ENCODE assay signal across 19 cellular contexts in genomic region chr12:13443498-13443897, GRCh38.
DNase-seq lines count a peak whose midpoint lies in the region; ATAC-seq, FAIRE-seq and TF ChIP-seq lines count a peak whose summit lies in the region.
"Had no signal": no experiment of that assay in that cellular context is flagged by ENCODE, and none has a peak within 500 bp of the region (broad histone marks: within the 10 kb centered on the region; RNA-seq: fewer than 3 reads in every experiment).

No MANE protein-coding gene starts in this region.

- in situ Hi-C loops in HepG2 (cut with HindIII; ENCODE audit: extremely low pct_ligation_motif_present, low pct_unique_long_range_greater_than_20kb), result no loop called here

- TF ChIP-seq EP300 in HepG2 (IDR thresholded peaks at IDR 0.05; ENCODE audit: low read depth in 2 of 2, low read length in 2 of 2) (no peak), HepG2 (CRISPR knock-in tag; IDR thresholded peaks at IDR 0.05; ENCODE audit: borderline replicate concordance) (no peak)

- H2AFZ ChIP-seq in HepG2 (ENCODE audit: low read length), result no peak overlapping the region
- H2AFZ ChIP-seq: GM23248, PC-9 had no signal

- DNase-seq in HepG2 (ENCODE audit: low spot score) (no peak), left ventricle myocardium inferior (peak; percentile 69), pancreas (no peak), aorta (no peak), occipital lobe (lab: John Stamatoyannopoulos, UW) (no peak), coronary artery (ENCODE audit: low spot score) (no peak)
- DNase-seq: CD4-positive, alpha-beta memory T cell; DMS79; GM23248; NCI-H1436 treated with DMSO at 0.1 percent for 48 hours; NCI-H2081 treated with DMSO at 0.1 percent for 48 hours; NCI-H2227 treated with DMSO at 0.1 percent for 48 hours; NCI-H526 treated with DMSO at 0.1 percent for 48 hours; PC-9 had no signal

- no peaks in the 10 kb centered on the region for H3K27me3 ChIP-seq in liver (ENCODE audit: control insufficient read depth in 4 of 4, insufficient read depth in 4 of 4, low read length in 3 of 4)
- no peaks in the 10 kb centered on the region for H3K27me3 ChIP-seq in HepG2 (ENCODE audit: control insufficient read depth in 1 of 2, insufficient read depth in 2 of 2, low read length in 2 of 2)
- peaks cover 22% of the 10 kb centered on the region for H3K27me3 ChIP-seq in left ventricle myocardium inferior (ENCODE audit: low read depth)
- no peaks in the 10 kb centered on the region for H3K27me3 ChIP-seq in pancreas
- no peaks in the 10 kb centered on the region for H3K27me3 ChIP-seq in aorta (ENCODE audit: control insufficient read depth in 1 of 2, insufficient read depth in 2 of 2, low read length in 1 of 2)

- H3K36me3 ChIP-seq in liver (ENCODE audit: control insufficient read depth in 4 of 4, insufficient read depth in 3 of 4, low read depth in 1 of 4, low read length in 3 of 4) (no peaks in the 10 kb centered on the region), HepG2 (replicated peaks in 1 of 2; ENCODE audit: control insufficient read depth in 1 of 2, insufficient read depth in 2 of 2, low read length in 2 of 2) (no peaks in the 10 kb centered on the region), left ventricle myocardium inferior (no peaks in the 10 kb centered on the region), pancreas (no peaks in the 10 kb centered on the region), aorta (ENCODE audit: control insufficient read depth in 1 of 2, insufficient read depth in 2 of 2, low read length in 1 of 2) (no peaks in the 10 kb centered on the region)

- CTCF ChIA-PET in HepG2 (lab: Yijun Ruan, JAX; ENCODE audit: low intra/inter-chr PET ratio, low total read pairs), result no interaction called here

- POLR2A ChIA-PET in HepG2 (lab: Yijun Ruan, JAX), result no interaction called here

- no peak for TF ChIP-seq POLR2A in HepG2 (IDR thresholded peaks at IDR 0.05; ENCODE audit: insufficient read depth in 1 of 2, low read depth in 2 of 2, low read length in 2 of 2)

- H3K4me1 ChIP-seq in liver (ENCODE audit: control insufficient read depth in 4 of 4, insufficient read depth in 4 of 4, low read length in 3 of 4) (peaks cover 11 to 39% (median 31%) of the 10 kb centered on the region in 4 donors), HepG2 (ENCODE audit: insufficient read depth, low read length) (0 out of 2 replicates have a peak, but pooled peaks cover 11% of the 10 kb centered on the region), left ventricle myocardium inferior (peaks cover 8% of the 10 kb centered on the region), pancreas (peaks cover 0 to 7% (median 4%) of the 10 kb centered on the region in 3 donors), aorta (ENCODE audit: control insufficient read depth in 1 of 2, insufficient read depth in 2 of 2, low read length in 2 of 2) (peaks cover 0 to 3% of the 10 kb centered on the region in 2 donors)

- no peaks in the 10 kb centered on the region for H4K20me1 ChIP-seq in HepG2 (ENCODE audit: insufficient read depth, low read length)

- H3K4me3 ChIP-seq in liver (ENCODE audit: low read depth in 1 of 3, low read length in 3 of 3), result no peak overlapping the region
- H3K4me3 ChIP-seq in HepG2 (replicated peaks in 1 of 3; ENCODE audit: insufficient read depth in 1 of 3, low read depth in 2 of 3, low read length in 3 of 3), result no peak overlapping the region
- H3K4me3 ChIP-seq in left ventricle myocardium inferior, result no peak overlapping the region
- H3K4me3 ChIP-seq in pancreas, result no peak overlapping the region
- H3K4me3 ChIP-seq in aorta (ENCODE audit: low read length in 2 of 2), result no peak overlapping the region
- H3K4me3 ChIP-seq in coronary artery, result no peak overlapping the region
- H3K4me3 ChIP-seq: GM23248, PC-9 had no signal

- ATAC-seq in HepG2 (no peak), pancreas (peak in 3 of 4 donors; percentile 40 to 68 (median 55)), aorta (ENCODE audit: low FRiP score) (peak; percentile 53), GM21515 (IDR thresholded peaks at IDR 0.05; ENCODE audit: unreplicated experiment) (no peak)

- no TSS peak for BruUV-seq in HepG2 (replicated peaks; lab: Mats Ljungman, UMichigan)

- H3K79me2 ChIP-seq in HepG2 (ENCODE audit: insufficient read depth, low read length), result no peaks in the 10 kb centered on the region

- no peak for TF ChIP-seq CTCF in liver (IDR thresholded peaks at IDR 0.05; ENCODE audit: low read depth, low read length, missing input control)
- no peak for TF ChIP-seq CTCF in HepG2 (CRISPR knock-in tag; IDR thresholded peaks at IDR 0.05)
- TF ChIP-seq CTCF in left ventricle myocardium inferior (IDR thresholded peaks at IDR 0.05; ENCODE audit: borderline replicate concordance), result no peak
- no peak for TF ChIP-seq CTCF in pancreas (IDR thresholded peaks at IDR 0.05)
- TF ChIP-seq CTCF in coronary artery (IDR thresholded peaks at IDR 0.05), result no peak

- intact Hi-C loops in HepG2 (cut with micrococcal nuclease; ENCODE audit: unreplicated experiment), result no loop called here
- intact Hi-C loops in left ventricle myocardium inferior (cut with micrococcal nuclease), result no loop called here
- intact Hi-C loops in pancreas (cut with DNase I), result no loop called here
- intact Hi-C loops in aorta (cut with DNase I), result no loop called here

- peak overlapping the region; percentile 74 to 93 for H3K27ac ChIP-seq in liver (ENCODE audit: low read depth in 1 of 2, low read length in 2 of 2)
- no peak overlapping the region for H3K27ac ChIP-seq in HepG2 (ENCODE audit: extremely low read length, insufficient read depth, low read length)
- H3K27ac ChIP-seq in left ventricle myocardium inferior (replicated peaks), result peak overlapping the region; percentile 78
- no peak overlapping the region for H3K27ac ChIP-seq in pancreas
- H3K27ac ChIP-seq in aorta (ENCODE audit: low read depth in 1 of 2, low read length in 2 of 2), result no peak overlapping the region
- peak overlapping the region in 1 of 2 donors; percentile 53 for H3K27ac ChIP-seq in coronary artery
- H3K27ac ChIP-seq: GM23248, PC-9 had no signal

- no peak overlapping the region for H3K4me2 ChIP-seq in HepG2 (ENCODE audit: low read depth, low read length)
- H3K4me2 ChIP-seq: PC-9 had no signal

- TF ChIP-seq RAD21 in liver (IDR thresholded peaks at IDR 0.05), result peak in 1 of 2 donors; percentile 33
- no peak for TF ChIP-seq RAD21 in HepG2 (CRISPR knock-in tag; IDR thresholded peaks at IDR 0.05)

- no peak overlapping the region for H3K9ac ChIP-seq in liver (ENCODE audit: low read depth in 1 of 2, low read length in 2 of 2)
- H3K9ac ChIP-seq in HepG2 (ENCODE audit: insufficient read depth, low read depth, low read length), result no peak overlapping the region
- H3K9ac ChIP-seq: GM23248 had no signal

- no peaks in the 10 kb centered on the region for H3K9me3 ChIP-seq in liver (ENCODE audit: control insufficient read depth in 4 of 4, low read length in 3 of 4)
- no peaks in the 10 kb centered on the region for H3K9me3 ChIP-seq in HepG2 (ENCODE audit: low read length)
- peaks cover 10% of the 10 kb centered on the region for H3K9me3 ChIP-seq in left ventricle myocardium inferior (replicated peaks)
- H3K9me3 ChIP-seq in pancreas, result no peaks in the 10 kb centered on the region
- H3K9me3 ChIP-seq in aorta (ENCODE audit: control insufficient read depth, low read length), result no peaks in the 10 kb centered on the region

- FAIRE-seq in HepG2 (lab: Jason Lieb, UNC), result no peak
- FAIRE-seq in pancreas (lab: Jason Lieb, UNC), result no peak
- FAIRE-seq: G401.6, GM12891, HTR-8/SVneo had no signal

TF ChIP-seq in liver, 16 proteins besides CTCF, POLR2A, EP300 and RAD21 (continues in another document):
- peak; percentile 35 to 45 for TF ChIP-seq JUND (IDR thresholded peaks at IDR 0.05)
- TF ChIP-seq SP1 (IDR thresholded peaks at IDR 0.05), result peak; percentile 43
- no peak for TF ChIP-seq ATF3 (IDR thresholded peaks at IDR 0.05)
- TF ChIP-seq YY1 (IDR thresholded peaks at IDR 0.05), result no peak
- no peak for TF ChIP-seq GABPA (IDR thresholded peaks at IDR 0.05 in 1 of 2, conservative IDR thresholded peaks at IDR 0.05 in 1 of 2)
- no peak for TF ChIP-seq EGR1 (IDR thresholded peaks at IDR 0.05; ENCODE audit: low read depth in 2 of 2)
- TF ChIP-seq MAX (IDR thresholded peaks at IDR 0.05), result no peak
- peak; percentile 35 to 58 for TF ChIP-seq HNF4A (conservative IDR thresholded peaks at IDR 0.05)
- no peak for TF ChIP-seq TAF1 (conservative IDR thresholded peaks at IDR 0.05)
- peak; percentile 39 for TF ChIP-seq HNF4G (IDR thresholded peaks at IDR 0.05)

TF ChIP-seq in HepG2, 621 proteins besides CTCF, POLR2A, EP300 and RAD21 (continues in another document):
- TF ChIP-seq ZMAT3 (CRISPR knock-in tag; conservative IDR thresholded peaks at IDR 0.05) (no peak), DDIT3 (CRISPR knock-in tag; IDR thresholded peaks at IDR 0.05) (no peak), ZNF567 (CRISPR knock-in tag; IDR thresholded peaks at IDR 0.05; ENCODE audit: borderline replicate concordance) (no peak), STAG1 (CRISPR knock-in tag; IDR thresholded peaks at IDR 0.05) (no peak), ZNF558 (CRISPR knock-in tag; IDR thresholded peaks at IDR 0.05; ENCODE audit: borderline replicate concordance) (no peak), ZFP91 (CRISPR knock-in tag; IDR thresholded peaks at IDR 0.05; ENCODE audit: borderline replicate concordance) (no peak), ZBTB8A (CRISPR knock-in tag; IDR thresholded peaks at IDR 0.05; ENCODE audit: borderline replicate concordance, low read depth) (no peak), SOX6 (IDR thresholded peaks at IDR 0.05) (no peak), SOX6 (CRISPR knock-in tag; IDR thresholded peaks at IDR 0.05) (no peak)

Comparison
In these comparisons a context has a peak if more than half of its experiments do, and no peak if none do; other contexts are left out.
1. H3K27ac ChIP-seq: peak in liver (2 of 2) and left ventricle myocardium inferior (single experiment); none in HepG2 (single experiment), pancreas (0 of 4) and aorta (0 of 2).
2. ATAC-seq: peak in pancreas (3 of 4) and aorta (single experiment); none in HepG2 (single experiment) and GM21515 (single experiment).